8 cellular contexts compared by ENCODE assay signal in genomic region chr5:40383719-40384651, GRCh38.
DNase-seq lines count a peak whose midpoint lies in the region; ATAC-seq and TF ChIP-seq lines count a peak whose summit lies in the region.

No MANE protein-coding gene starts in this region.

- DNase-seq in AG08396 (ENCODE audit: low spot score) (peak; percentile 27), NCI-H460 (ENCODE audit: extremely low read depth, low read depth) (peak; percentile 46), epithelial cell of prostate (ENCODE audit: low read depth, low spot score) (no peak), NCI-H2227 (lab: John Stamatoyannopoulos, UW; ENCODE audit: unreplicated experiment) (no peak), NCI-H1694 (lab: John Stamatoyannopoulos, UW) (no peak), right atrium auricular region (ENCODE audit: low spot score) (no peak)

- no peaks in the 10 kb centered on the region for H3K36me3 ChIP-seq in right atrium auricular region

- H3K9me3 ChIP-seq in right atrium auricular region, result no peaks in the 10 kb centered on the region

- H3K4me1 ChIP-seq in right atrium auricular region, result no peaks in the 10 kb centered on the region

- no peak overlapping the region for H3K4me3 ChIP-seq in right atrium auricular region

- ATAC-seq in GM21390 (IDR thresholded peaks at IDR 0.05; ENCODE audit: unreplicated experiment), result peak; percentile 33
- no peak for ATAC-seq in GM21619 (IDR thresholded peaks at IDR 0.05; ENCODE audit: unreplicated experiment)

- H3K27ac ChIP-seq in epithelial cell of prostate (peak overlapping the region; percentile 56), right atrium auricular region (no peak overlapping the region)

- no peaks in the 10 kb centered on the region for H3K27me3 ChIP-seq in right atrium auricular region

- no peak for TF ChIP-seq CTCF in right atrium auricular region (IDR thresholded peaks at IDR 0.05)

Comparison
In these comparisons a context has a peak if more than half of its experiments do, and no peak if none do; other contexts are left out.
1. DNase-seq: peak in AG08396 (single experiment) and NCI-H460 (single experiment); none in epithelial cell of prostate (single experiment), NCI-H2227 (single experiment), NCI-H1694 (single experiment) and right atrium auricular region (single experiment).